Comparison of ENCODE assay signal across 17 cellular contexts in the genomic region with DNA sequence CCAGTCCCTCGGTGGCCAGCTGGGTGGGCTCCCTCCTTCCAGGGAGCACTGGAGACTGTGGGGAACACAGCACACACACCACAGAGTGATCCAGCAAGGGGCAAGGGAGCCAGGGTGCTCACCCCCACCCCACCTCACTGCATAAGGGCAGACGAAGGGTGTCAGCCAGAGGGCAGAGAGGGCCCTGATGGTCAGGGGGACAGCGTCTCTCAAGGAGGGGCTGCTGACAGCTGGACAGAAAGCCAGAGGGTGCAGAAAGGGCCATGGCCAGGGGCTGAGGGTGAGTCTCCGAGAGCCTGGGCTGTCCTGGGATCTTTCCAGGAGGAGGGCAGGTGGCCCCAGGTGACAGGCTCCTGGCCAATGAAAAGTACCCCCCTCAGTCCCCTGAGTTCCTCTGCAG.
"Had no signal": no experiment of that assay in that cellular context is flagged by ENCODE, and none has a peak within 500 bp of the region (broad histone marks: within the 10 kb centered on the region; RNA-seq: fewer than 3 reads in every experiment).

No MANE protein-coding gene starts in this region.

- H3K9me3 ChIP-seq: neutrophil, pancreas had no signal

- ATAC-seq: left lobe of liver; pancreas; SK-N-SH treated with all-trans-retinoic acid at 6 μM for 48 hours; stimulated activated naive B cell treated with anti-CD40 and anti-IgM and Interleukin-4, amounts not matched to agents 10 μg/mL and 1 μg/mL and 100 μg/mL, for 72 hours had no signal

- FAIRE-seq: colon, endometrium, frontal cortex, kidney, pancreas had no signal

- H3K27me3 ChIP-seq: brain microvascular endothelial cell, neutrophil, pancreas had no signal

- DNase-seq: activated CD4-positive, alpha-beta T cell treated with anti-CD3 and anti-CD28 coated beads, Interleukin-2, amount 10 ng/mL, durations not matched to agents 7 days and 5 days; activated CD8-positive, alpha-beta memory T cell treated with anti-CD3 and anti-CD28 coated beads, Interleukin-2, amount 50 U/mL, for 4 hours; anterior cingulate cortex; brain microvascular endothelial cell; central memory CD4-positive, alpha-beta T cell; erythroblast; kidney; naive B cell; stimulated activated naive B cell treated with anti-CD40 and anti-IgM and Interleukin-4, amounts not matched to agents 10 μg/mL and 1 μg/mL and 100 μg/mL, for 72 hours; T1000 had no signal

- H3K36me3 ChIP-seq: brain microvascular endothelial cell, neutrophil, pancreas had no signal

- H3K4me1 ChIP-seq: pancreas had no signal

- H3K27ac ChIP-seq: brain microvascular endothelial cell, neutrophil, pancreas had no signal

- H3K4me3 ChIP-seq: pancreas had no signal
